Comparison of ENCODE assay signal across 8 cellular contexts in the genomic region with DNA sequence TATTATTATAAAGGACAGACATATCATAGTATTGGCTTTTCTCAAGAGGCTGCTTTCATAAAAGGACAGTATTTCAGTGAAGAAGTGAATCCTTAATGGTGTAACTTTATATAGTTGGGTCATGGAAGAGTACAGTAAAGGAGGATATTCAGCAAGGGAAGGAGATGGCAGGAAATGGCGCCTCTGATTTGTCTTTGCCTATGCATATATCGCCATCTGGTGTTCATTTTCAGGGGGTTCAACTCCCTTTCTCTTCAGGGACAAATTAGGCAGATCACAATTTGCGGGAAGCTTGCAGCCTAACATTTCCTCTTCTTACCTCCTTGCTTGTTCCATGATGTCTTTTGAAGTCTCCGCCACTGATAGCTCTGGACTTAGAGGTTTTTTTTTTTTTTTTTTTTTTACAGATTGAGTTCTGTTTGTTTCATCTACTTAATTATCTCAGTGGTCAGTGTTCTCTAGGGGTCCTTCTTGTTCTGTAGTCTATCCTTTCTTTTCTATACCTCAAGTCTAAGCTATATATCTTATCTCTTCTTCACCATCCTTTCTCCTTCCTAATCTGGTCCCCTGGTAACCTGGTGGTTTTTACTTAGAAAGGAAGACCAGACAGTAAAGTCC. TPM values are rescaled to one million over a fixed set of nuclear protein-coding genes. Genes with fewer than 3 reads are reported as not detected.
A peak's percentile ranks its signal among the peaks of the same experiment; 100 is the strongest.
DNase-seq lines count a peak whose midpoint lies in the region; ATAC-seq and TF ChIP-seq lines count a peak whose summit lies in the region.

No MANE protein-coding gene starts in this region.

- no peaks in the 10 kb centered on the region for H3K9me3 ChIP-seq in left lung

- TF ChIP-seq CTCF in coronary artery (IDR thresholded peaks at IDR 0.05): peak; percentile 45
- TF ChIP-seq CTCF in left lung (IDR thresholded peaks at IDR 0.05): peak; percentile 75 to 90

- intact Hi-C loops in left lung (cut with DNase I): loop anchor here in 1 of 2 donors (5.0 kb wide), 1 partner anchor 225 kb away; no protein-coding TSS in a partner anchor

- H3K36me3 ChIP-seq in H7 (replicated peaks; ENCODE audit: control insufficient read depth, insufficient read depth, low read length) (no peaks in the 10 kb centered on the region), left lung (peaks cover 0 to 30% of the 10 kb centered on the region in 2 donors)

- ATAC-seq in left lung (peak; percentile 95), HG03045 (IDR thresholded peaks at IDR 0.05; ENCODE audit: unreplicated experiment) (no peak)

- H3K4me1 ChIP-seq in left lung: peaks cover 0 to 21% of the 10 kb centered on the region in 2 donors

- H3K27me3 ChIP-seq in H7 (ENCODE audit: control insufficient read depth, insufficient read depth, low read length) (no peaks in the 10 kb centered on the region; the same call in 1 of the 2 replicates), left lung (no peaks in the 10 kb centered on the region)

- DNase-seq in DMS153 (lab: John Stamatoyannopoulos, UW): peak; percentile 73
- peak; percentile 75 for DNase-seq in H7
- peak; percentile 41 for DNase-seq in NCI-H2107 (lab: John Stamatoyannopoulos, UW)
- DNase-seq in T-helper 9 cell: peak; percentile 19
- DNase-seq in coronary artery (ENCODE audit: low spot score): no peak
- DNase-seq in left lung: no peak
- DNase-seq in stromal cell of bone marrow (ENCODE audit: low read depth): peak; percentile 56

- no peak overlapping the region for H3K4me3 ChIP-seq in H7 (ENCODE audit: insufficient read depth, low read depth, low read length)
- H3K4me3 ChIP-seq in coronary artery: no peak overlapping the region
- no peak overlapping the region for H3K4me3 ChIP-seq in left lung

- H3K27ac ChIP-seq in coronary artery: no peak overlapping the region
- no peak overlapping the region for H3K27ac ChIP-seq in left lung

RNA-seq across cellular contexts. Expression of a gene that starts 21.8 kb away (rescaled TPM):
- 147 and 153 TPM in 2 replicates for total RNA-seq in H7 (2014; rRNA removed; shearing (Covaris generic))
- 10 to 100 TPM; 46.0 to 51.8 TPM for total RNA-seq in left lung

Comparison
In these comparisons a context has a peak if more than half of its experiments do, and no peak if none do; other contexts are left out.
1. DNase-seq: peak in DMS153 (single experiment), H7 (single experiment), NCI-H2107 (single experiment), T-helper 9 cell (single experiment) and stromal cell of bone marrow (single experiment); none in coronary artery (single experiment) and left lung (0 of 2).